ENCODE assay signal across 8 cellular contexts in the genomic region with DNA sequence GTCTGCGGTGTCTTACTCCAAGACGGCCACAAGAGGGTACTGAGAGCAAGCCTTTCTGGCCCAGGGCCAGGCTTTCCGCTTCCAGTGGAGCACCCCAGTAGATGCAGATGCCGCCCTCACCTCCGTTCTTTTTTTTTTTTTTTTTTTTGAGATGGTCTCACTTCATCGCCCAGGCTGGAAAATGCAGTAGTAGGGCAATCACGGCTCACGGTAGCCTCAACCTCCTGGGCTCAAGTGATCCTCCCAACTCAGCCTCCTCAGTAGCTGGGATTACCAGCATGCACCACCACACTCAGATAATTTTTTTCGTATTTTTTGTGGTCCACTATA. TPM values are rescaled to one million over a fixed set of nuclear protein-coding genes. Genes with fewer than 3 reads are reported as not detected.
DNase-seq lines count a peak whose midpoint lies in the region; ATAC-seq lines count a peak whose summit lies in the region.

No MANE protein-coding gene starts in this region.

- H3K4me3 Mint-ChIP-seq in activated CD4-positive, alpha-beta T cell treated with anti-CD3 and anti-CD28 coated beads, Interleukin-2, amount 10 ng/mL, durations not matched to agents 7 days and 5 days: no peak overlapping the region

- DNase-seq in GM04504 (ENCODE audit: low read depth) (peak; percentile 45), NCI-H69 (lab: John Stamatoyannopoulos, UW) (peak; percentile 89), dermis microvascular lymphatic vessel endothelial cell (ENCODE audit: low read depth in 2 of 2) (peak; percentile 31 to 78), lung microvascular endothelial cell (ENCODE audit: low read depth in 2 of 2) (peak; percentile 72 to 82)
- DNase-seq in activated CD4-positive, alpha-beta T cell treated with anti-CD3 and anti-CD28 coated beads, Interleukin-2, amount 10 ng/mL, durations not matched to agents 7 days and 5 days: peak; percentile 82
- DNase-seq in stimulated activated CD8-positive, alpha-beta memory T cell treated with anti-CD3 and anti-CD28 coated beads, Interleukin-12 subunit alpha, Interleukin-12 subunit beta, amount 100 ng/mL, for 24 hours (ENCODE audit: extremely low read depth): peak; percentile 33

- ATAC-seq in HG03460 (IDR thresholded peaks at IDR 0.05; ENCODE audit: unreplicated experiment): peak; percentile 49
- ATAC-seq in HG03097 (IDR thresholded peaks at IDR 0.05; ENCODE audit: low FRiP score, unreplicated experiment): no peak

- H3K4me1 Mint-ChIP-seq in activated CD4-positive, alpha-beta T cell treated with anti-CD3 and anti-CD28 coated beads, Interleukin-2, amount 10 ng/mL, durations not matched to agents 7 days and 5 days: no peaks in the 10 kb centered on the region

- no peaks in the 10 kb centered on the region for H3K9me3 Mint-ChIP-seq in activated CD4-positive, alpha-beta T cell treated with anti-CD3 and anti-CD28 coated beads, Interleukin-2, amount 10 ng/mL, durations not matched to agents 7 days and 5 days

- CTCF ChIA-PET in activated CD4-positive, alpha-beta T cell treated with anti-CD3 and anti-CD28 coated beads, Interleukin-2, amount 10 ng/mL, durations not matched to agents 7 days and 5 days (lab: Charles Lee): interaction anchor here (1.5 to 2.2 kb wide), 2 partner anchors 25 to 27 kb away, joined by 3 to 4 read pairs; no protein-coding TSS in a partner anchor

- H3K27ac Mint-ChIP-seq in activated CD4-positive, alpha-beta T cell treated with anti-CD3 and anti-CD28 coated beads, Interleukin-2, amount 10 ng/mL, durations not matched to agents 7 days and 5 days: no peak overlapping the region

- H3K27me3 Mint-ChIP-seq in activated CD4-positive, alpha-beta T cell treated with anti-CD3 and anti-CD28 coated beads, Interleukin-2, amount 10 ng/mL, durations not matched to agents 7 days and 5 days: peaks cover 4% of the 10 kb centered on the region

- POLR2A ChIA-PET in activated CD4-positive, alpha-beta T cell treated with anti-CD3 and anti-CD28 coated beads, Interleukin-2, amount 10 ng/mL, durations not matched to agents 7 days and 5 days (lab: Charles Lee): no interaction called here

- H3K36me3 Mint-ChIP-seq in activated CD4-positive, alpha-beta T cell treated with anti-CD3 and anti-CD28 coated beads, Interleukin-2, amount 10 ng/mL, durations not matched to agents 7 days and 5 days (ENCODE audit: low read depth): no peaks in the 10 kb centered on the region

RNA-seq across cellular contexts. Expression of gene LBHD2, which starts 5.6 kb away (rescaled TPM):
- total RNA-seq in activated CD4-positive, alpha-beta T cell treated with anti-CD3 and anti-CD28 coated beads, Interleukin-2, amount 10 ng/mL, durations not matched to agents 7 days and 5 days: not detected
- total RNA-seq in dermis microvascular lymphatic vessel endothelial cell: not detected in 2 replicates
- not detected in 2 replicates for total RNA-seq in lung microvascular endothelial cell

RNA-seq across cellular contexts. Expression of gene EXOC3L4, which starts 16.1 kb away (rescaled TPM):
- total RNA-seq in activated CD4-positive, alpha-beta T cell treated with anti-CD3 and anti-CD28 coated beads, Interleukin-2, amount 10 ng/mL, durations not matched to agents 7 days and 5 days: not detected
- not detected in 2 replicates for total RNA-seq in dermis microvascular lymphatic vessel endothelial cell
- not detected in 2 replicates for total RNA-seq in lung microvascular endothelial cell

RNA-seq across cellular contexts. Expression of gene CDC42BPB, which starts 21.0 kb away (rescaled TPM):
- total RNA-seq in activated CD4-positive, alpha-beta T cell treated with anti-CD3 and anti-CD28 coated beads, Interleukin-2, amount 10 ng/mL, durations not matched to agents 7 days and 5 days: 1 to 10 TPM in 1 of 2 experiments, under 1 TPM in 1; 0.81 to 1.1 TPM
- total RNA-seq in dermis microvascular lymphatic vessel endothelial cell: 89.3 and 127 TPM in 2 replicates
- total RNA-seq in lung microvascular endothelial cell: 73.7 and 104 TPM in 2 replicates

RNA-seq across cellular contexts. Expression of gene TNFAIP2, which starts 44.9 kb away (rescaled TPM):
- under 1 TPM in 1 of 2 experiments, not detected in 1; 0.60 TPM for total RNA-seq in activated CD4-positive, alpha-beta T cell treated with anti-CD3 and anti-CD28 coated beads, Interleukin-2, amount 10 ng/mL, durations not matched to agents 7 days and 5 days
- 38.3 and 64.3 TPM in 2 replicates for total RNA-seq in dermis microvascular lymphatic vessel endothelial cell
- 21.0 and 46.0 TPM in 2 replicates for total RNA-seq in lung microvascular endothelial cell

Comparison
In these comparisons a context has a peak if more than half of its experiments do, and no peak if none do; other contexts are left out.
1. DNase-seq: peak in every context shown above with its lines; median percentile 89 in NCI-H69; 82 in activated CD4-positive, alpha-beta T cell treated with anti-CD3 and anti-CD28 coated beads, Interleukin-2, amount 10 ng/mL, durations not matched to agents 7 days and 5 days; 77 in lung microvascular endothelial cell; 54 in dermis microvascular lymphatic vessel endothelial cell; 45 in GM04504; 33 in stimulated activated CD8-positive, alpha-beta memory T cell treated with anti-CD3 and anti-CD28 coated beads, Interleukin-12 subunit alpha, Interleukin-12 subunit beta, amount 100 ng/mL, for 24 hours.
2. RNA of gene CDC42BPB, which starts 21.0 kb away (total RNA-seq): 73.7 to 104 TPM in lung microvascular endothelial cell and 89.3 to 127 TPM in dermis microvascular lymphatic vessel endothelial cell; 0.81 to 1.1 TPM in activated CD4-positive, alpha-beta T cell treated with anti-CD3 and anti-CD28 coated beads, Interleukin-2, amount 10 ng/mL, durations not matched to agents 7 days and 5 days; every median in the first group is over 10 times any median in the second.